In genomic region chr12:124928095-124928911, GRCh38 we compare ENCODE assay signal across 8 cellular contexts. TPM values are rescaled to one million over a fixed set of nuclear protein-coding genes. Genes with fewer than 3 reads are reported as not detected.
DNase-seq lines count a peak whose midpoint lies in the region; ATAC-seq and TF ChIP-seq lines count a peak whose summit lies in the region.

No MANE protein-coding gene starts in this region.

- H3K36me3 ChIP-seq in SK-N-SH (replicated peaks in 1 of 2; ENCODE audit: control insufficient read depth in 1 of 2, insufficient read depth in 2 of 2, low read length in 1 of 2) = no peaks in the 10 kb centered on the region
- no peaks in the 10 kb centered on the region for H3K36me3 ChIP-seq in muscle layer of duodenum (ENCODE audit: control insufficient read depth in 1 of 2, insufficient read depth in 2 of 2, low read length in 2 of 2)

- H3K9me3 ChIP-seq in SK-N-SH (no peaks in the 10 kb centered on the region), muscle layer of duodenum (ENCODE audit: control insufficient read depth in 1 of 2, low read length in 2 of 2) (no peaks in the 10 kb centered on the region)

- peaks cover 24% of the 10 kb centered on the region for H3K27me3 Mint-ChIP-seq in endothelial cell (ENCODE audit: unreplicated experiment)

- peaks cover 3% of the 10 kb centered on the region for H3F3A ChIP-seq in SK-N-SH (replicated peaks; ENCODE audit: insufficient read depth)

- TF ChIP-seq CTCF in SK-N-SH (IDR thresholded peaks at IDR 0.05) = no peak
- no peak for TF ChIP-seq CTCF in endothelial cell (IDR thresholded peaks at IDR 0.05; ENCODE audit: unreplicated experiment)
- no peak for TF ChIP-seq CTCF in GM13977 (IDR thresholded peaks at IDR 0.05; ENCODE audit: extremely low read depth, insufficient read depth, missing control alignments)

- peak overlapping the region; percentile 97 for H3K4me3 Mint-ChIP-seq in endothelial cell (ENCODE audit: unreplicated experiment)

- no peak overlapping the region for H3K9ac ChIP-seq in SK-N-SH

- POLR2A ChIA-PET in SK-N-SH (lab: Yijun Ruan, JAX) = interaction anchor here (1.0 to 1.6 kb wide), 2 partner anchors 11 to 12 kb away, joined by 6 to 7 read pairs; no protein-coding TSS in a partner anchor

- 79% methylated on average over 36 of the region's 36 CpGs for WGBS in SK-N-SH (ENCODE audit: low lambda C conversion rate)

- H3K36me3 Mint-ChIP-seq in endothelial cell (ENCODE audit: low read depth, unreplicated experiment) = peaks cover 11% of the 10 kb centered on the region

- TF ChIP-seq EP300 in SK-N-SH (IDR thresholded peaks at IDR 0.05; ENCODE audit: borderline replicate concordance in 1 of 2, low read depth in 1 of 2, low read length in 1 of 2) = no peak

- H3K79me2 ChIP-seq in SK-N-SH (ENCODE audit: insufficient read depth) = no peaks in the 10 kb centered on the region

- CTCF ChIA-PET in SK-N-SH (lab: Yijun Ruan, JAX) = interaction anchor here (2.4 to 2.6 kb wide), 2 partner anchors 11 to 22 kb away, joined by 10 to 22 read pairs; no protein-coding TSS in a partner anchor

- peak overlapping the region; percentile 39; the same call in 1 of the 2 replicates for H3K4me2 ChIP-seq in SK-N-SH

- H2AFZ ChIP-seq in SK-N-SH (ENCODE audit: low read depth) = peak overlapping the region; percentile 70

- no peak for DNase-seq in SK-N-SH
- peak; percentile 65 for DNase-seq in endothelial cell (ENCODE audit: low spot score)
- no peak for DNase-seq in epidermal melanocyte (ENCODE audit: insufficient read length, low spot score)
- no peak for DNase-seq in GM13977 (ENCODE audit: low spot score)
- DNase-seq in NOMO-1 treated with dmso at 0.1 percent for 144 hours (lab: John Stamatoyannopoulos, UW; ENCODE audit: unreplicated experiment) = no peak

- no peaks in the 10 kb centered on the region for H4K20me1 ChIP-seq in SK-N-SH (ENCODE audit: insufficient read depth)

- peak overlapping the region; percentile 98 for H3K27ac Mint-ChIP-seq in endothelial cell (ENCODE audit: unreplicated experiment)

- in situ Hi-C loops in GM13977 (cut with MboI; ENCODE audit: low pct_unique_long_range_greater_than_20kb, low sequenced_read_pairs, unreplicated experiment) = no loop called here

- no peaks in the 10 kb centered on the region for H3K9me2 ChIP-seq in SK-N-SH

- H3K4me3 ChIP-seq in SK-N-SH (ENCODE audit: low read depth in 2 of 2, low read length in 1 of 2) (peak overlapping the region; percentile 69 to 72; a peak in 3 of 4 replicates), muscle layer of duodenum (ENCODE audit: low read depth in 1 of 2, low read length in 2 of 2) (peak overlapping the region; percentile 80 to 84)

- ATAC-seq in GM18868 (IDR thresholded peaks at IDR 0.05; ENCODE audit: unreplicated experiment) = peak; percentile 45
- peak; percentile 17 for ATAC-seq in HG02970 (IDR thresholded peaks at IDR 0.05; ENCODE audit: low FRiP score, unreplicated experiment)

- H3K4me1 ChIP-seq in SK-N-SH (ENCODE audit: control insufficient read depth in 1 of 2, insufficient read depth in 2 of 2, low read depth in 1 of 2, low read length in 1 of 2) (peaks cover 0 to 10% of the 10 kb centered on the region in 2 experiments; a peak in 1 of 4 replicates), muscle layer of duodenum (ENCODE audit: control insufficient read depth in 1 of 2, insufficient read depth in 2 of 2, low read length in 2 of 2) (peaks cover 0 to 6% of the 10 kb centered on the region in 2 donors)

- no peak for TF ChIP-seq RAD21 in SK-N-SH (IDR thresholded peaks at IDR 0.05; ENCODE audit: low read length)

- H3K9me3 Mint-ChIP-seq in endothelial cell (ENCODE audit: unreplicated experiment) = no peaks in the 10 kb centered on the region

- H3K27me3 ChIP-seq in SK-N-SH (ENCODE audit: insufficient read depth) (no peaks in the 10 kb centered on the region), muscle layer of duodenum (ENCODE audit: low read depth, low read length) (no peaks in the 10 kb centered on the region)

- H3K27ac ChIP-seq in SK-N-SH (ENCODE audit: low read depth in 2 of 2, low read length in 1 of 2) (peak overlapping the region in 1 of 2 experiments; percentile 71; a peak in 2 of 4 replicates), muscle layer of duodenum (ENCODE audit: low read length) (peak overlapping the region; percentile 98)

- peaks cover 16% of the 10 kb centered on the region for H3K4me1 Mint-ChIP-seq in endothelial cell (ENCODE audit: unreplicated experiment)

TF ChIP-seq in SK-N-SH, 30 proteins besides CTCF, POLR2A, EP300 and RAD21:
- no peak for TF ChIP-seq NRF1 (IDR thresholded peaks at IDR 0.05; ENCODE audit: low read depth, low read length)
- TF ChIP-seq RFX5 (IDR thresholded peaks at IDR 0.05; ENCODE audit: low read length) = no peak
- TF ChIP-seq RCOR1 (IDR thresholded peaks at IDR 0.05; ENCODE audit: low read length) = no peak
- no peak for TF ChIP-seq SMC3 (IDR thresholded peaks at IDR 0.05; ENCODE audit: low read depth, low read length)
- TF ChIP-seq FOSL2 (IDR thresholded peaks at IDR 0.05; ENCODE audit: borderline replicate concordance, low read depth) = no peak
- TF ChIP-seq TEAD4 (IDR thresholded peaks at IDR 0.05; ENCODE audit: borderline replicate concordance, insufficient read depth) = no peak
- TF ChIP-seq, protein P1, sequence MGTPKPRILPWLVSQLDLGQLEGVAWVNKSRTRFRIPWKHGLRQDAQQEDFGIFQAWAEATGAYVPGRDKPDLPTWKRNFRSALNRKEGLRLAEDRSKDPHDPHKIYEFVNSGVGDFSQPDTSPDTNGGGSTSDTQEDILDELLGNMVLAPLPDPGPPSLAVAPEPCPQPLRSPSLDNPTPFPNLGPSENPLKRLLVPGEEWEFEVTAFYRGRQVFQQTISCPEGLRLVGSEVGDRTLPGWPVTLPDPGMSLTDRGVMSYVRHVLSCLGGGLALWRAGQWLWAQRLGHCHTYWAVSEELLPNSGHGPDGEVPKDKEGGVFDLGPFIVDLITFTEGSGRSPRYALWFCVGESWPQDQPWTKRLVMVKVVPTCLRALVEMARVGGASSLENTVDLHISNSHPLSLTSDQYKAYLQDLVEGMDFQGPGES (IDR thresholded peaks at IDR 0.05; ENCODE audit: low read depth, low read length) = no peak
- TF ChIP-seq, protein P2, sequence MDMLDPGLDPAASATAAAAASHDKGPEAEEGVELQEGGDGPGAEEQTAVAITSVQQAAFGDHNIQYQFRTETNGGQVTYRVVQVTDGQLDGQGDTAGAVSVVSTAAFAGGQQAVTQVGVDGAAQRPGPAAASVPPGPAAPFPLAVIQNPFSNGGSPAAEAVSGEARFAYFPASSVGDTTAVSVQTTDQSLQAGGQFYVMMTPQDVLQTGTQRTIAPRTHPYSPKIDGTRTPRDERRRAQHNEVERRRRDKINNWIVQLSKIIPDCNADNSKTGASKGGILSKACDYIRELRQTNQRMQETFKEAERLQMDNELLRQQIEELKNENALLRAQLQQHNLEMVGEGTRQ (IDR thresholded peaks at IDR 0.05; ENCODE audit: borderline replicate concordance, low read depth, low read length) = no peak

RNA-seq across cellular contexts. Expression of gene UBC, which starts 13.9 kb away (rescaled TPM):
- 1,327 and 1,666 TPM in 2 replicates for polyA plus RNA-seq in SK-N-SH (2012; rRNA removed)
- 1,141 and 1,342 TPM in 2 replicates for polyA plus RNA-seq in SK-N-SH (2012; cell fraction: cytosol; rRNA removed)
- polyA plus RNA-seq in SK-N-SH (2012; cell fraction: nucleus; rRNA removed) = 1,930 and 2,064 TPM in 2 replicates
- total RNA-seq in endothelial cell (ENCODE audit: unreplicated experiment) = 765 TPM
